In the genomic region with DNA sequence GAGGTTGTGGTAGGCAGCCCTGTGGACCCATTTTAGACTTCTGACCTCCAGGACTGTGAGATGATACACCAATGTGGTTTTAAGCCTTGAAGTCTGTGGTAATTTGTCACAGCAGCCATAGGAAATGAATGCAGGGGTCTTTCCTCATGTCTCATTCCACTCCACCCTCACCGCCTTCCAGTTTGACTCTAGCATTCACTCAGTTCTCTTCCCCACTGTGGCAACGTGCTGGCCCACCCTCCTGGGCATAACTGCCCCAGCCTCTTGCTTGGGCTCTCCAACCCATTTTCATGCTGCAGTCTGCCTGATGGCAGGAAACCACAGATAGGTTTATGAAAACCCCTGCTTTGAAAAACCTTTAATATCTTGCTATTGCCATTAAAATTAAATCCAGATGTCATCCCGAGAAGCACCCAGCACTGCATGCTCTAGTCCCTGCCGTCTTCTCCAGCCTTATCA, we compare ENCODE assay signal across 1 cellular context.
TF ChIP-seq lines count a peak whose summit lies in the region.

No MANE protein-coding gene starts in this region.

TF ChIP-seq in K562, 482 proteins besides CTCF, POLR2A, EP300 and RAD21:
- TF ChIP-seq NFE2 (IDR thresholded peaks at IDR 0.05; ENCODE audit: low read depth) (no peak), BRD9 (IDR thresholded peaks at IDR 0.05; ENCODE audit: low read depth, partially characterized antibody) (no peak), ETV5 (CRISPR knock-in tag; IDR thresholded peaks at IDR 0.05; ENCODE audit: low read depth) (no peak), FOXA3 (CRISPR knock-in tag; conservative IDR thresholded peaks at IDR 0.05 in 1 of 2, IDR thresholded peaks at IDR 0.05 in 1 of 2) (no peak), NR2F6 (CRISPR knock-in tag; IDR thresholded peaks at IDR 0.05) (no peak)
TF ChIP-seq in K562: peak in this region for 0.
